11 cellular contexts compared by ENCODE assay signal in the genomic region with DNA sequence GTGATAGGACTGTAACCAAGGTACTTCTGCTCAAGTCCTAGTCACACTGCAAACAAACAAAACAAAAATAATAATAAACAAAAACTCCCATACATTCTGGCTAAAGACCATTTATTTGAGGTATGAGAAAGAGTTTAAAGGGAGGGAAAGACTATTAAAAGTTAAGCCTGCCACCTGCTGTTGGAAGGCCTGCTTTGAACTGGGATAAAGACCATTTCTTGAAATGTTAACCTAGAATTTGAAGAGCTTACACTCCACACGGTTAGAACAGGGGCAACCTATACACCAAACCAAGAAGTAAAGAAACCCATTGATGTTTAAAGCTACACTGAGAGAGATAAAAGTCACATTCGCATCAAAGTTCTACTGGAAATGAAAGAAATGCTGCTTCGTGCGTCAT.
DNase-seq lines count a peak whose midpoint lies in the region; ATAC-seq and TF ChIP-seq lines count a peak whose summit lies in the region.
"Had no signal": no experiment of that assay in that cellular context is flagged by ENCODE, and none has a peak within 500 bp of the region (broad histone marks: within the 10 kb centered on the region; RNA-seq: fewer than 3 reads in every experiment).

No MANE protein-coding gene starts in this region.

- intact Hi-C loops in heart right ventricle (cut with DNase I): loop anchor here in 6 of 10 donors (5.0 to 10.0 kb wide), 4 partner anchors 232 to 427 kb away; no protein-coding TSS in a partner anchor
- intact Hi-C loops in cardiac septum (cut with DNase I): loop anchor here (5.0 kb wide), 1 partner anchor 237 kb away; no protein-coding TSS in a partner anchor

- DNase-seq in heart right ventricle: no peak
- no peak for DNase-seq in cardiac septum (ENCODE audit: low spot score)
- peak; percentile 38 for DNase-seq in OCI-M1 (lab: John Stamatoyannopoulos, UW)
- DNase-seq in epithelial cell of esophagus (ENCODE audit: low read depth): no peak
- no peak for DNase-seq in type B pancreatic cell (ENCODE audit: extremely low spot score, unreplicated experiment)
- no peak for DNase-seq in activated gamma-delta T cell treated with Interleukin-2 at 50 U/mL for 16 hours
- DNase-seq in NCI-H187 treated with DMSO at 0.1 percent for 48 hours (lab: John Stamatoyannopoulos, UW): no peak
- no peak for DNase-seq in epidermal melanocyte (ENCODE audit: insufficient read length, low spot score)
- DNase-seq: activated naive CD4-positive, alpha-beta T cell treated with anti-CD3 and anti-CD28 coated beads, Interleukin-2, amount 50 U/mL, for 16 hours had no signal

- 48 to 59% methylated on average over 4 of the region's 4 CpGs for WGBS in heart right ventricle, 2 donors

- H3K9me3 ChIP-seq in heart right ventricle: no peaks in the 10 kb centered on the region
- H3K9me3 ChIP-seq: SJSA1 had no signal

- TF ChIP-seq CTCF in heart right ventricle (IDR thresholded peaks at IDR 0.05) (peak in 6 of 9 donors; percentile 23 to 47 (median 42)), epithelial cell of esophagus (IDR thresholded peaks at IDR 0.05; ENCODE audit: insufficient read depth, low read depth, low read length, missing control alignments) (peak; percentile 30), type B pancreatic cell (conservative IDR thresholded peaks at IDR 0.05) (peak; percentile 25)

- ATAC-seq in heart right ventricle: peak in 3 of 8 donors; percentile 38 to 60 (median 58)

- peak overlapping the region in 7 of 10 donors; percentile 14 to 46 (median 33) for H3K4me3 ChIP-seq in heart right ventricle
- no peak overlapping the region for H3K4me3 ChIP-seq in epithelial cell of esophagus (ENCODE audit: low read length)
- H3K4me3 ChIP-seq: SJSA1 had no signal

- peaks cover 0 to 32% (median 8%) of the 10 kb centered on the region in 9 donors for H3K4me1 ChIP-seq in heart right ventricle

- H3K27me3 ChIP-seq in heart right ventricle: peaks cover 0 to 45% (median 0%) of the 10 kb centered on the region in 7 donors
- H3K27me3 ChIP-seq: SJSA1 had no signal

- no peaks in the 10 kb centered on the region for H3K27me3 Mint-ChIP-seq in type B pancreatic cell
- H3K27me3 Mint-ChIP-seq: IgD-negative memory B cell had no signal

- H3K4me3 Mint-ChIP-seq in type B pancreatic cell: no peak overlapping the region
- H3K4me3 Mint-ChIP-seq: IgD-negative memory B cell had no signal

- H3K36me3 ChIP-seq in heart right ventricle: peaks cover 0 to 22% (median 0%) of the 10 kb centered on the region in 9 donors

- H3K27ac ChIP-seq in heart right ventricle: peak overlapping the region in 6 of 10 donors; percentile 11 to 72 (median 63)

- peak overlapping the region; percentile 2 for H3K27ac Mint-ChIP-seq in type B pancreatic cell
- H3K27ac Mint-ChIP-seq: IgD-negative memory B cell had no signal

- H3K4me1 Mint-ChIP-seq in type B pancreatic cell (ENCODE audit: unreplicated experiment): no peaks in the 10 kb centered on the region

- peaks cover 5% of the 10 kb centered on the region for H3K9me3 Mint-ChIP-seq in type B pancreatic cell
- H3K9me3 Mint-ChIP-seq: IgD-negative memory B cell had no signal

- H3K36me3 Mint-ChIP-seq in type B pancreatic cell: peaks cover 10% of the 10 kb centered on the region
- H3K36me3 Mint-ChIP-seq: IgD-negative memory B cell had no signal
